In the genomic region with DNA sequence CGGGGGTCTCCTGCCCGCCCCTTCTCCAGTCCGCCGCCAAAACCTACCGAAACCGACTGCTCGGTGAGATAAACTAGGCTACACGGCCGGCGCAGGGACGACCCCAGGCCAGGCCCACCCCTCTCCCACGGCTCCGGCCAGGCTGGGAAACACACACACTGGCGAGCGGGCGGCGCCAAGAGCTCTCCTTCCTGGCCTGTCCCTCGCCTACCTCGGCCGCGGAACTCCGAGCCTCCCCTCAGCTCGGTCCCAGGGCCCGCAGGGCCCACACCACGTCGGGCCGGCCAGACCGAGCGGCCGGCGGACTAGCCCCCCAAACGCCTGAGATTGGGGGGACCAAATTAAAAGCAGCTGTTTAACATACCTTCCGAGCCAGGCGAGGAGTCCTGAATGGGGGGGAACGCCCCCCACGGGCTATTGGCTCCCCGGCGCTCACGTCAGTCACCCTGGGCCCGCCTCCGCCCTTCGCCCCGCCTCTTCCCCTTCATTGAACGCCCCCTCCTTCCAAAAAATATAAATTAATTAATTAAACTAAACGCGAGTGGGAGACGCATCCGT, we compare ENCODE assay signal across 8 cellular contexts. TPM values are rescaled to one million over a fixed set of nuclear protein-coding genes. Genes with fewer than 3 reads are reported as not detected.
A peak's percentile ranks its signal among the peaks of the same experiment; 100 is the strongest.
DNase-seq lines count a peak whose midpoint lies in the region; ATAC-seq and FAIRE-seq lines count a peak whose summit lies in the region.

No MANE protein-coding gene starts in this region.

- H3K4me1 ChIP-seq in CD4-positive, alpha-beta memory T cell (ENCODE audit: insufficient read depth, low read length): peaks cover 20% of the 10 kb centered on the region

- no peaks in the 10 kb centered on the region for H3K27me3 ChIP-seq in CD4-positive, alpha-beta memory T cell (ENCODE audit: insufficient read depth, low read length)

- H3K27ac ChIP-seq in CD4-positive, alpha-beta memory T cell (ENCODE audit: low read depth, low read length): peak overlapping the region; percentile 98

- H3K9me3 Mint-ChIP-seq in CD4-positive, alpha-beta memory T cell: peaks cover 0 to 1% (median 0%) of the 10 kb centered on the region in 8 donors

- H3K36me3 Mint-ChIP-seq in CD4-positive, alpha-beta memory T cell: peaks cover 0 to 17% of the 10 kb centered on the region in 2 donors

- CTCF ChIA-PET in CD4-positive, alpha-beta memory T cell (lab: Charles Lee; ENCODE audit: partially characterized antibody): interaction anchor here (0.6 to 5.6 kb wide), 6 partner anchors 11 to 185 kb away, joined by 3 to 62 read pairs (median 6); a partner anchor contains a TSS

- no peaks in the 10 kb centered on the region for H3K36me3 ChIP-seq in CD4-positive, alpha-beta memory T cell (ENCODE audit: insufficient read depth, low read length)

- peak; percentile 85 to 91 (median 86) for DNase-seq in CD4-positive, alpha-beta memory T cell
- peak; percentile 69 for DNase-seq in HTR-8/SVneo (ENCODE audit: insufficient read length, low spot score)
- DNase-seq in OCI-M2 (lab: John Stamatoyannopoulos, UW; ENCODE audit: unreplicated experiment): peak; percentile 43
- DNase-seq in activated T-cell treated with anti-CD3 and anti-CD28 coated beads for 48 hours (ENCODE audit: low read depth): peak; percentile 85
- peak; percentile 71 for DNase-seq in epidermal melanocyte (ENCODE audit: insufficient read length, low spot score)
- DNase-seq in middle frontal gyrus (ENCODE audit: extremely low spot score, low spot score): peak; percentile 75
- DNase-seq in stimulated activated CD8-positive, alpha-beta memory T cell treated with anti-CD3 and anti-CD28 coated beads, Interleukin-15, amount 100 ng/mL, for 48 hours (ENCODE audit: low read depth in 2 of 2): peak; percentile 80 to 82

- H3K9me3 ChIP-seq in CD4-positive, alpha-beta memory T cell (ENCODE audit: control insufficient read depth in 1 of 2, low read length in 2 of 2): no peaks in the 10 kb centered on the region

- H3K4me3 ChIP-seq in CD4-positive, alpha-beta memory T cell (ENCODE audit: low read length in 2 of 2): peak overlapping the region; percentile 76 to 86

- intact Hi-C loops in CD4-positive, alpha-beta memory T cell (cut with micrococcal nuclease): loop anchor here (1.0 to 10.0 kb wide), 2 partner anchors 87 to 1969 kb away; a partner anchor contains a TSS

- peak overlapping the region; percentile 92 to 98 (median 95) for H3K4me3 Mint-ChIP-seq in CD4-positive, alpha-beta memory T cell

- ATAC-seq in HG03457 (IDR thresholded peaks at IDR 0.05; ENCODE audit: unreplicated experiment): no peak

- peaks cover 0 to 2% of the 10 kb centered on the region in 2 donors for H3K27me3 Mint-ChIP-seq in CD4-positive, alpha-beta memory T cell

- peak overlapping the region; percentile 91 to 98 (median 95) for H3K27ac Mint-ChIP-seq in CD4-positive, alpha-beta memory T cell

- peaks cover 15 to 39% (median 21%) of the 10 kb centered on the region in 4 donors for H3K4me1 Mint-ChIP-seq in CD4-positive, alpha-beta memory T cell

- POLR2A ChIA-PET in CD4-positive, alpha-beta memory T cell (lab: Charles Lee; ENCODE audit: partially characterized antibody): interaction anchor here (0.6 to 7.2 kb wide), 29 partner anchors 9 to 841 kb away, joined by 3 to 222 read pairs (median 5); a partner anchor contains a TSS

- no peak for FAIRE-seq in HTR-8/SVneo (lab: Jason Lieb, UNC)

RNA-seq across cellular contexts. Expression of a gene that starts 4.0 kb away (rescaled TPM):
- 100 to 1,000 TPM; 128 to 134 TPM for total RNA-seq in CD4-positive, alpha-beta memory T cell
- polyA plus RNA-seq in CD4-positive, alpha-beta memory T cell: 10 to 100 TPM in 1 of 2 donors, 1 to 10 TPM in 1; 7.0 to 25.9 TPM
